ENCODE assay signal across 8 cellular contexts in the genomic region with DNA sequence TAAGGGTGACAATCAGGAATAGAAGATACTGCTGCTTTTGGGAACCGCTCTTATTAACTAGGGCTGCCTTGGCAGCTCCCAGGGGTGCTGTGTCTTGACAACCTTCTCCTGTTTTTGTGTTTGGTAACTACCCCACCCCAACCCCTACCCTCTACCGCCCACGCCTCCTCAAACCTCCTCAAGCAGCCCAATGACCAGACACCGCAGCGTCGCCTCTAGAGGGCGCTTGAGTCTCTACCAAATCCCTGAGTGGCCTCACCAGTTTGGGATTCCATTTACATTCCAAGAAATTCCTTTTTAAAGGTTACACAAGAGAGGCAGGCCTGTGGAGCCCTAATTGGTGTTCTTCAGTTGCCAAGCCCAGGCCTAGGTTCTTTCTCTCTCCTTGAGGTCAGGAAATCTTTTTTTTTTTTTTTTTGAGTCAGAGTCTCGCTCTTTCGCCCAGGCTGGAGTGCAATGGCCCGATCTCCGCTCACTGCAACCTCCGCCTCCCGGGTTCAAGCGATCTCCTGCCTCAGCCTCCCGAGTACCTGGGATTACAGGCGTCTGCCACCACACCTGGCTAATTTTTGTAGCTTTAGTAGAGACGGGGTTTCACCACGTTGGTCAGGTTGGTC.
DNase-seq lines count a peak whose midpoint lies in the region; ATAC-seq and TF ChIP-seq lines count a peak whose summit lies in the region.

No MANE protein-coding gene starts in this region.

- H2AFZ ChIP-seq in osteoblast (ENCODE audit: low read length): peak overlapping the region; percentile 42

- H3K27me3 ChIP-seq in osteoblast (ENCODE audit: insufficient read depth, low read length): no peaks in the 10 kb centered on the region

- H3K9me3 Mint-ChIP-seq in activated CD4-positive, alpha-beta memory T cell treated with anti-CD3 and anti-CD28 coated beads, Interleukin-2, amount 10 ng/mL, durations not matched to agents 7 days and 5 days: no peaks in the 10 kb centered on the region

- DNase-seq in SKM-1 treated with dmso at 0.1 percent for 144 hours (lab: John Stamatoyannopoulos, UW; ENCODE audit: unreplicated experiment) (peak; percentile 3), SKM-1 (lab: John Stamatoyannopoulos, UW; ENCODE audit: unreplicated experiment) (no peak), foreskin fibroblast (peak; percentile 79 to 90), osteoblast (ENCODE audit: insufficient read length, low spot score, missing footprints) (peak; percentile 88)
- peak; percentile 31 for DNase-seq in activated CD4-positive, alpha-beta memory T cell treated with anti-CD3 and anti-CD28 coated beads, Interleukin-2, amount 10 ng/mL, durations not matched to agents 7 days and 5 days

- peak overlapping the region; percentile 90 for H3K27ac ChIP-seq in osteoblast (ENCODE audit: low read depth, low read length)

- H3K4me3 Mint-ChIP-seq in activated CD4-positive, alpha-beta memory T cell treated with anti-CD3 and anti-CD28 coated beads, Interleukin-2, amount 10 ng/mL, durations not matched to agents 7 days and 5 days: no peak overlapping the region

- ATAC-seq in HG03439 (IDR thresholded peaks at IDR 0.05; ENCODE audit: unreplicated experiment) (no peak), GM19467 (IDR thresholded peaks at IDR 0.05; ENCODE audit: unreplicated experiment) (no peak)

- no peaks in the 10 kb centered on the region for H3K9me3 ChIP-seq in osteoblast (ENCODE audit: low read depth, low read length)

- TF ChIP-seq CTCF in LNCAP (IDR thresholded peaks at IDR 0.05) (peak; percentile 87), foreskin fibroblast (IDR thresholded peaks at IDR 0.05; ENCODE audit: low read depth, low read length) (peak; percentile 86), osteoblast (IDR thresholded peaks at IDR 0.05; ENCODE audit: extremely low read depth, low read depth, low read length) (peak; percentile 88)

- peaks cover 16% of the 10 kb centered on the region for H3K4me1 ChIP-seq in osteoblast (ENCODE audit: insufficient read depth, low read length)

- no peaks in the 10 kb centered on the region for H4K20me1 ChIP-seq in osteoblast (ENCODE audit: insufficient read depth, low read length)

- H3K27me3 Mint-ChIP-seq in activated CD4-positive, alpha-beta memory T cell treated with anti-CD3 and anti-CD28 coated beads, Interleukin-2, amount 10 ng/mL, durations not matched to agents 7 days and 5 days: peaks cover 2% of the 10 kb centered on the region

- H3K27ac Mint-ChIP-seq in activated CD4-positive, alpha-beta memory T cell treated with anti-CD3 and anti-CD28 coated beads, Interleukin-2, amount 10 ng/mL, durations not matched to agents 7 days and 5 days: no peak overlapping the region

- no peak overlapping the region for H3K4me3 ChIP-seq in foreskin fibroblast (ENCODE audit: low read depth in 1 of 2, low read length in 2 of 2)
- H3K4me3 ChIP-seq in osteoblast (ENCODE audit: insufficient read depth, low read length): no peak overlapping the region

- no peaks in the 10 kb centered on the region for H3K79me2 ChIP-seq in osteoblast (ENCODE audit: insufficient read depth, low read length)

- no peaks in the 10 kb centered on the region for H3K36me3 Mint-ChIP-seq in activated CD4-positive, alpha-beta memory T cell treated with anti-CD3 and anti-CD28 coated beads, Interleukin-2, amount 10 ng/mL, durations not matched to agents 7 days and 5 days (ENCODE audit: low read depth)

- no peaks in the 10 kb centered on the region for H3K4me1 Mint-ChIP-seq in activated CD4-positive, alpha-beta memory T cell treated with anti-CD3 and anti-CD28 coated beads, Interleukin-2, amount 10 ng/mL, durations not matched to agents 7 days and 5 days

- peak overlapping the region; percentile 27 for H3K4me2 ChIP-seq in osteoblast (ENCODE audit: insufficient read depth, low read length)

- CTCF ChIA-PET in activated CD4-positive, alpha-beta memory T cell treated with anti-CD3 and anti-CD28 coated beads, Interleukin-2, amount 10 ng/mL, durations not matched to agents 7 days and 5 days (lab: Charles Lee): interaction anchor here (0.7 to 1.4 kb wide), 5 partner anchors 9 to 855 kb away, joined by 3 to 5 read pairs (median 3); no protein-coding TSS in a partner anchor

- H3K36me3 ChIP-seq in osteoblast (ENCODE audit: insufficient read depth, low read length): no peaks in the 10 kb centered on the region

- POLR2A ChIA-PET in activated CD4-positive, alpha-beta memory T cell treated with anti-CD3 and anti-CD28 coated beads, Interleukin-2, amount 10 ng/mL, durations not matched to agents 7 days and 5 days (lab: Charles Lee): no interaction called here
